In genomic region chr6:52551483-52552277, GRCh38 we compare ENCODE assay signal across 8 cellular contexts. TPM values are rescaled to one million over a fixed set of nuclear protein-coding genes. Genes with fewer than 3 reads are reported as not detected.
DNase-seq lines count a peak whose midpoint lies in the region; ATAC-seq and TF ChIP-seq lines count a peak whose summit lies in the region.

No MANE protein-coding gene starts in this region.

- no peaks in the 10 kb centered on the region; the same call in 1 of the 2 replicates for H4K20me1 ChIP-seq in PC-9 (ENCODE audit: insufficient read depth)
- no peaks in the 10 kb centered on the region for H4K20me1 ChIP-seq in fibroblast of lung (ENCODE audit: control insufficient read depth, extremely low read depth, insufficient read depth, low read length)
- peaks cover 5% of the 10 kb centered on the region for H4K20me1 ChIP-seq in neural progenitor cell (ENCODE audit: low read depth)

- peaks cover 7% of the 10 kb centered on the region for H3K36me3 Mint-ChIP-seq in neural progenitor cell
- H3K36me3 Mint-ChIP-seq in activated naive CD4-positive, alpha-beta T cell treated with anti-CD3 and anti-CD28 coated beads, Interleukin-2, amount 50 U/mL, for 72 hours, result no peaks in the 10 kb centered on the region

- CTCF ChIA-PET in PC-9 (lab: Charles Lee), result interaction anchor here (0.6 kb wide), 1 partner anchor 12 kb away, joined by 7 read pairs; no protein-coding TSS in a partner anchor

- H3K36me3 ChIP-seq in PC-9 (ENCODE audit: low read depth) (no peaks in the 10 kb centered on the region), fibroblast of lung (ENCODE audit: control insufficient read depth, insufficient read depth, low read length) (no peaks in the 10 kb centered on the region), neural progenitor cell (no peaks in the 10 kb centered on the region)

- no peak overlapping the region for H3K4me3 ChIP-seq in PC-9
- peak overlapping the region in 2 of 4 experiments; percentile 18 to 19 for H3K4me3 ChIP-seq in fibroblast of lung (replicated peaks in 1 of 4; ENCODE audit: control extremely low read depth in 1 of 4, insufficient read depth in 1 of 4, low read depth in 3 of 4, low read length in 4 of 4)
- H3K4me3 ChIP-seq in neural progenitor cell, result peak overlapping the region; percentile 38

- H3K9ac ChIP-seq in fibroblast of lung (ENCODE audit: insufficient read depth, low read length) (peak overlapping the region; percentile 45), neural progenitor cell (peak overlapping the region; percentile 44)

- peaks cover 2% of the 10 kb centered on the region for H3K27me3 Mint-ChIP-seq in neural progenitor cell (ENCODE audit: insufficient read depth, low read depth)

- no peaks in the 10 kb centered on the region for H3K9me3 ChIP-seq in PC-9 (ENCODE audit: insufficient read depth, low read depth)
- H3K9me3 ChIP-seq in fibroblast of lung (ENCODE audit: control insufficient read depth, insufficient read depth, low read depth, low read length), result no peaks in the 10 kb centered on the region
- no peaks in the 10 kb centered on the region for H3K9me3 ChIP-seq in neural progenitor cell (ENCODE audit: low read depth)

- no peak for ATAC-seq in activated naive CD4-positive, alpha-beta T cell treated with anti-CD3 and anti-CD28 coated beads, Interleukin-2, amount 50 U/mL, for 72 hours
- no peak for ATAC-seq in GM18907 (IDR thresholded peaks at IDR 0.05; ENCODE audit: unreplicated experiment)

- H3K27me3 ChIP-seq in PC-9 (ENCODE audit: insufficient read depth, low read depth) (no peaks in the 10 kb centered on the region), fibroblast of lung (ENCODE audit: control insufficient read depth, insufficient read depth, low read length) (no peaks in the 10 kb centered on the region), neural progenitor cell (no peaks in the 10 kb centered on the region)

- H3K9me2 ChIP-seq in PC-9 (ENCODE audit: insufficient read depth), result no peaks in the 10 kb centered on the region

- peaks cover 4% of the 10 kb centered on the region; the same call in 1 of the 2 replicates for H3F3A ChIP-seq in PC-9 (ENCODE audit: insufficient read depth, low read depth)
- peaks cover 31% of the 10 kb centered on the region for H3F3A ChIP-seq in neural progenitor cell (ENCODE audit: low read depth)

- intact Hi-C loops in PC-9 (cut with micrococcal nuclease; ENCODE audit: unreplicated experiment), result loop anchor here (2.0 kb wide), 2 partner anchors 15 to 35 kb away; no protein-coding TSS in a partner anchor

- H3K4me1 ChIP-seq in PC-9 (replicated peaks; ENCODE audit: insufficient read depth), result 0 out of 2 replicates have a peak, but pooled peaks cover 8% of the 10 kb centered on the region
- H3K4me1 ChIP-seq in fibroblast of lung (ENCODE audit: control insufficient read depth, extremely low read depth, insufficient read depth, low read length), result peaks cover 66% of the 10 kb centered on the region
- H3K4me1 ChIP-seq in neural progenitor cell, result peaks cover 35% of the 10 kb centered on the region

- H3K27ac Mint-ChIP-seq in neural progenitor cell, result peak overlapping the region; percentile 91
- H3K27ac Mint-ChIP-seq in activated naive CD4-positive, alpha-beta T cell treated with anti-CD3 and anti-CD28 coated beads, Interleukin-2, amount 50 U/mL, for 72 hours, result no peak overlapping the region

- H3K4me1 Mint-ChIP-seq in neural progenitor cell, result peaks cover 64% of the 10 kb centered on the region

- H3K4me3 Mint-ChIP-seq in neural progenitor cell, result peak overlapping the region; percentile 81

- no peaks in the 10 kb centered on the region for H3K9me3 Mint-ChIP-seq in neural progenitor cell
- H3K9me3 Mint-ChIP-seq in activated naive CD4-positive, alpha-beta T cell treated with anti-CD3 and anti-CD28 coated beads, Interleukin-2, amount 50 U/mL, for 72 hours, result no peaks in the 10 kb centered on the region

- POLR2A ChIA-PET in PC-9 (lab: Charles Lee; ENCODE audit: unreplicated experiment), result interaction anchor here (0.5 to 1.0 kb wide), 2 partner anchors 15 to 987 kb away, joined by 4 to 12 read pairs; no protein-coding TSS in a partner anchor

- H3K4me2 ChIP-seq in PC-9 (no peak overlapping the region), fibroblast of lung (ENCODE audit: extremely low read depth, insufficient read depth, low read length) (peak overlapping the region; percentile 26), neural progenitor cell (peak overlapping the region; percentile 87)

- no peak overlapping the region for H3K27ac ChIP-seq in PC-9
- H3K27ac ChIP-seq in fibroblast of lung (ENCODE audit: insufficient read depth, low read length), result peak overlapping the region; percentile 85
- H3K27ac ChIP-seq in neural progenitor cell, result peak overlapping the region; percentile 87

- no TSS peak for BruUV-seq in PC-9 (replicated peaks; lab: Mats Ljungman, UMichigan)

- H2AFZ ChIP-seq in PC-9, result no peak overlapping the region
- H2AFZ ChIP-seq in fibroblast of lung (ENCODE audit: low read length), result no peak overlapping the region
- H2AFZ ChIP-seq in neural progenitor cell (replicated peaks), result peak overlapping the region; percentile 81

- DNase-seq in HS-27A (ENCODE audit: low read depth), result peak; percentile 97
- peak; percentile 65 to 68 for DNase-seq in PC-9
- DNase-seq in fibroblast of lung (ENCODE audit: low read depth in 2 of 2), result peak; percentile 80 to 94
- DNase-seq in neural progenitor cell (ENCODE audit: low spot score), result peak; percentile 71
- no peak for DNase-seq in activated naive CD4-positive, alpha-beta T cell treated with anti-CD3 and anti-CD28 coated beads, Interleukin-2, amount 50 U/mL, for 72 hours (ENCODE audit: low spot score in 2 of 2)
- no peak for DNase-seq in activated T-cell treated with anti-CD3 and anti-CD28 coated beads for 4 hours
- DNase-seq in KG1 (lab: John Stamatoyannopoulos, UW), result no peak

- H3K79me2 ChIP-seq in PC-9 (ENCODE audit: low read depth), result peaks cover 9% of the 10 kb centered on the region
- H3K79me2 ChIP-seq in fibroblast of lung (ENCODE audit: control insufficient read depth, insufficient read depth, low read length), result peaks cover 98% of the 10 kb centered on the region
- H3K79me2 ChIP-seq in neural progenitor cell (ENCODE audit: low read depth), result peaks cover 85% of the 10 kb centered on the region

- no peak for TF ChIP-seq CTCF in PC-9 (conservative IDR thresholded peaks at IDR 0.05)
- TF ChIP-seq CTCF in fibroblast of lung (conservative IDR thresholded peaks at IDR 0.05 in 1 of 2, IDR thresholded peaks at IDR 0.05 in 1 of 2; ENCODE audit: low read depth in 1 of 2, low read length in 2 of 2), result no peak
- peak; percentile 44 for TF ChIP-seq CTCF in neural progenitor cell (IDR thresholded peaks at IDR 0.05)

RNA-seq across cellular contexts. Expression of gene TRAM2, which starts 25.2 kb away (rescaled TPM):
- total RNA-seq in PC-9 (2021), result 28.1 and 40.9 TPM in 2 replicates
- total RNA-seq in fibroblast of lung, result 69.6 and 131 TPM in 2 replicates
- 155 and 252 TPM in 2 replicates for polyA plus RNA-seq in fibroblast of lung
- polyA plus RNA-seq in fibroblast of lung (2012), result 107 and 217 TPM in 2 replicates
- polyA minus RNA-seq in fibroblast of lung (ENCODE audit: low replicate concordance), result 254 and 398 TPM in 2 replicates
- 12.3 and 15.5 TPM in 2 replicates for total RNA-seq in neural progenitor cell (ENCODE audit: low replicate concordance)
- 1 to 10 TPM; 3.2 to 3.8 TPM for total RNA-seq in activated naive CD4-positive, alpha-beta T cell treated with anti-CD3 and anti-CD28 coated beads, Interleukin-2, amount 50 U/mL, for 72 hours

Comparison
In these comparisons a context has a peak if more than half of its experiments do, and no peak if none do; other contexts are left out.
1. DNase-seq: peak in HS-27A (single experiment), PC-9 (2 of 2), fibroblast of lung (2 of 2) and neural progenitor cell (single experiment); none in activated naive CD4-positive, alpha-beta T cell treated with anti-CD3 and anti-CD28 coated beads, Interleukin-2, amount 50 U/mL, for 72 hours (0 of 2), activated T-cell treated with anti-CD3 and anti-CD28 coated beads for 4 hours (single experiment) and KG1 (single experiment).